Comparison of ENCODE assay signal across 15 cellular contexts in the genomic region with DNA sequence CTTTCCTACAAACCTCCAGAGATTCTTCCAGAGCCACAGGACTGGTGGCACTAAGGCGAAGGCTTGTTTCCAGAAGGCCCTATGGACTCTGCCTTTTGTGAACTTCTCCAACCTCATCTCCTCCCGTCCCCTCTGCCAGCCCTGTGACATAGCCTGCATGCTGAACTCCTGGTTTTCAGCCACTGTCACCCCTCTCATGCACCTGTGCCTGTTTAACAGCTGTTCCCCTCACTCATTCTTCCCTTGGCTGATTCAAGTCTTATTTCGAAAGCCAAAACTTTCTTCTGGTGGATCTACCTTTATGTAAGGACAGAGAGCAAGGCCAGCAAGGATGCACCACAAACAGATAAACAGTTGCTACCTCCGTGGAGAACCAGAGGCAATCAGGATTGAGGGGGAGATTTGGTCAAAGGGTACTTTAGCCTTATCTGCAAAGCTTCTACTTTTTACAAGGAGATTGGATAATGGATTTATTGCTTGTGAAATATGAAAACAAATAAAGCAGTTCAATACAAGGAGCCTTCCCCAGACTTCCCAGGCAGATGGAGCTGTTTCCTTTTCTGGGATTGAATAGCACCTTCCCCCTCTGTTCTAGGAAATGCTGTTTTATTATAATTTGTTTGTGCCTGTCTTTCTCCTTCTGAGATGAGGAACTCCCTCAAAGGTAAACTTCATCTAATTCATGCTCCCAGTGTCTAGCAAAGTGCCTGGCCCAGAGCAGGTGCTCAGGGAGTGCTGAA. TPM values are rescaled to one million over a fixed set of nuclear protein-coding genes. Genes with fewer than 3 reads are reported as not detected.
DNase-seq lines count a peak whose midpoint lies in the region; ATAC-seq and TF ChIP-seq lines count a peak whose summit lies in the region.
"Had no signal": no experiment of that assay in that cellular context is flagged by ENCODE, and none has a peak within 500 bp of the region (broad histone marks: within the 10 kb centered on the region; RNA-seq: fewer than 3 reads in every experiment).

No MANE protein-coding gene starts in this region.

- H2AFZ ChIP-seq in osteoblast (ENCODE audit: low read length): no peak overlapping the region

- peaks cover 0 to 14% of the 10 kb centered on the region in 2 experiments; a peak in 1 of 3 replicates for H3K36me3 ChIP-seq in HEK293 (ENCODE audit: control insufficient read depth in 2 of 2, insufficient read depth in 1 of 2, low read length in 2 of 2)
- H3K36me3 ChIP-seq in osteoblast (ENCODE audit: insufficient read depth, low read length): no peaks in the 10 kb centered on the region
- H3K36me3 ChIP-seq: HAP-1 had no signal

- H3K9me3 ChIP-seq in HEK293 (ENCODE audit: control insufficient read depth, insufficient read depth, low read depth, low read length) (no peaks in the 10 kb centered on the region), osteoblast (ENCODE audit: low read depth, low read length) (no peaks in the 10 kb centered on the region)
- H3K9me3 ChIP-seq: HAP-1 had no signal

- H3K27me3 ChIP-seq in osteoblast (ENCODE audit: insufficient read depth, low read length) (peaks cover 97% of the 10 kb centered on the region), dorsolateral prefrontal cortex (peaks cover 0 to 100% (median 66%) of the 10 kb centered on the region in 45 donors)

- H3K27ac ChIP-seq in HEK293 (ENCODE audit: extremely low read depth, low read depth, low read length) (no peak overlapping the region), VCaP (peak overlapping the region; percentile 46), osteoblast (ENCODE audit: low read depth, low read length) (no peak overlapping the region), dorsolateral prefrontal cortex (no peak overlapping the region)

- TF ChIP-seq CTCF in HEK293 (tag by site-specific recombination; IDR thresholded peaks at IDR 0.05) (0 out of 2 replicates have a peak, but pooled peaks have one; percentile 11), VCaP (conservative IDR thresholded peaks at IDR 0.05) (peak; percentile 23), osteoblast (IDR thresholded peaks at IDR 0.05; ENCODE audit: extremely low read depth, low read depth, low read length) (no peak), omental fat pad (IDR thresholded peaks at IDR 0.05) (no peak), dorsolateral prefrontal cortex (IDR thresholded peaks at IDR 0.05 in 54 of 56, conservative IDR thresholded peaks at IDR 0.05 in 2 of 56; ENCODE audit: low read depth in 1 of 56, partially characterized antibody in 56 of 56) (peak in 1 of 56 donors; percentile 13)

- H4K20me1 ChIP-seq in osteoblast (ENCODE audit: insufficient read depth, low read length): no peaks in the 10 kb centered on the region

- POLR2A ChIA-PET in HEK293 (lab: Yijun Ruan, JAX): interaction anchor here (1.2 kb wide), 1 partner anchor 23 kb away, joined by 3 read pairs; a partner anchor contains a TSS

- H3K4me3 ChIP-seq in HEK293 (ENCODE audit: low read depth, low read length): no peak overlapping the region
- no peak overlapping the region for H3K4me3 ChIP-seq in osteoblast (ENCODE audit: insufficient read depth, low read length)
- no peak overlapping the region for H3K4me3 ChIP-seq in dorsolateral prefrontal cortex
- H3K4me3 ChIP-seq: HAP-1 had no signal

- H3K79me2 ChIP-seq in osteoblast (ENCODE audit: insufficient read depth, low read length): no peaks in the 10 kb centered on the region

- intact Hi-C loops in dorsolateral prefrontal cortex (cut with DNase I): loop anchor here in 1 of 2 donors (10.0 kb wide), 2 partner anchors 65 to 245 kb away; no protein-coding TSS in a partner anchor

- ATAC-seq in HG03025 (IDR thresholded peaks at IDR 0.05; ENCODE audit: low FRiP score, unreplicated experiment) (no peak), omental fat pad (ENCODE audit: low FRiP score) (no peak)

- H3K4me1 ChIP-seq in HEK293 (ENCODE audit: control insufficient read depth, insufficient read depth, low read length) (no peaks in the 10 kb centered on the region), osteoblast (ENCODE audit: insufficient read depth, low read length) (peaks cover 4% of the 10 kb centered on the region)
- H3K4me1 ChIP-seq: HAP-1 had no signal

- DNase-seq in mesenteric fat pad (ENCODE audit: low spot score): peak; percentile 57
- peak; percentile 73 for DNase-seq in osteoblast (ENCODE audit: insufficient read length, low spot score, missing footprints)
- no peak for DNase-seq in omental fat pad (ENCODE audit: low spot score)
- DNase-seq in dorsolateral prefrontal cortex: no peak
- DNase-seq: C1 segment of cervical spinal cord; CD4-positive, alpha-beta memory T cell; COR-L47; DND-41; GDM1; IMR-90 had no signal

- CTCF ChIA-PET in HEK293 (lab: Yijun Ruan, JAX): interaction anchor here (0.6 to 1.7 kb wide), 5 partner anchors 10 to 178 kb away, joined by 3 to 4 read pairs (median 4); no protein-coding TSS in a partner anchor

- H3K4me2 ChIP-seq in osteoblast (ENCODE audit: insufficient read depth, low read length): no peak overlapping the region

TF ChIP-seq in HEK293, 187 proteins besides CTCF, POLR2A, EP300 and RAD21:
- TF ChIP-seq PRDM1 (tag by site-specific recombination; IDR thresholded peaks at IDR 0.05): no peak
- 0 out of 2 replicates have a peak, but pooled peaks have one; percentile 15 for TF ChIP-seq ZNF341 (tag by site-specific recombination; IDR thresholded peaks at IDR 0.05; ENCODE audit: low read depth)

RNA-seq across cellular contexts. Expression of a gene that starts 5.7 kb away (rescaled TPM):
- total RNA-seq in mesenteric fat pad (4.1 TPM), osteoblast (not detected in 2 replicates), omental fat pad (1 to 10 TPM in 2 of 4 donors, under 1 TPM in 1, not detected in 1; 0.60 to 5.0 (median 4.7) TPM), dorsolateral prefrontal cortex (10 to 100 TPM in 50 of 120 experiments, 1 to 10 TPM in 70; 1.7 to 33.4 (median 9.4) TPM)
- total RNA-seq: B cell; CD4-positive, alpha-beta memory T cell had no signal

RNA-seq across cellular contexts. Expression of a gene that starts 23.0 kb away (rescaled TPM):
- 674 TPM for total RNA-seq in mesenteric fat pad
- 487 and 926 TPM in 2 replicates for total RNA-seq in osteoblast
- total RNA-seq in omental fat pad: 1,000 to 10,000 TPM in 2 of 4 donors, 100 to 1,000 TPM in 2; 603 to 1,148 (median 884) TPM
- total RNA-seq in dorsolateral prefrontal cortex: 100 to 1,000 TPM; 203 to 422 (median 279) TPM

Comparison
In these comparisons a context has a peak if more than half of its experiments do, and no peak if none do; other contexts are left out.
1. CTCF ChIP-seq: peak in HEK293 (single experiment) and VCaP (single experiment); none in osteoblast (single experiment) and omental fat pad (0 of 3).
2. DNase-seq: peak in mesenteric fat pad (single experiment) and osteoblast (single experiment); none in omental fat pad (single experiment) and dorsolateral prefrontal cortex (0 of 10).